ENCODE assay signal across 7 cellular contexts in genomic region chr14:21267431-21267845, GRCh38. TPM values are rescaled to one million over a fixed set of nuclear protein-coding genes. Genes with fewer than 3 reads are reported as not detected.
DNase-seq lines count a peak whose midpoint lies in the region; ATAC-seq and TF ChIP-seq lines count a peak whose summit lies in the region.

No MANE protein-coding gene starts in this region.

- H3K9ac ChIP-seq in smooth muscle cell (ENCODE audit: low read depth), result peak overlapping the region; percentile 99

- no peak for TF ChIP-seq CTCF in HEK293 (tag by site-specific recombination; IDR thresholded peaks at IDR 0.05)
- no peak for TF ChIP-seq CTCF in foreskin keratinocyte (conservative IDR thresholded peaks at IDR 0.05)
- no peak for TF ChIP-seq CTCF in smooth muscle cell (IDR thresholded peaks at IDR 0.05; ENCODE audit: borderline replicate concordance, insufficient read depth, poor library complexity, severe bottlenecking)

- H3K27me3 ChIP-seq in foreskin keratinocyte, result no peaks in the 10 kb centered on the region
- H3K27me3 ChIP-seq in smooth muscle cell (ENCODE audit: low read depth), result no peaks in the 10 kb centered on the region

- ATAC-seq in foreskin keratinocyte (no peak), HG02938 (IDR thresholded peaks at IDR 0.05; ENCODE audit: unreplicated experiment) (no peak), HG03469 (IDR thresholded peaks at IDR 0.05; ENCODE audit: unreplicated experiment) (no peak), GM21723 (IDR thresholded peaks at IDR 0.05; ENCODE audit: unreplicated experiment) (no peak)

- H3K9me3 ChIP-seq in HEK293 (ENCODE audit: control insufficient read depth, insufficient read depth, low read depth, low read length) (no peaks in the 10 kb centered on the region), smooth muscle cell (replicated peaks; ENCODE audit: low read depth) (no peaks in the 10 kb centered on the region)

- no peaks in the 10 kb centered on the region for H3K27me3 Mint-ChIP-seq in T-helper 1 cell treated with Interleukin-12 subunit alpha and Interleukin-12 subunit beta and Interleukin-4 antibody, amounts not matched to agents 30 μg/mL and 1 μg/mL, for 36 hours (ENCODE audit: low read depth)

- DNase-seq in foreskin keratinocyte (no peak), smooth muscle cell (lab: John Stamatoyannopoulos, UW; ENCODE audit: unreplicated experiment) (no peak)

- H3K27ac ChIP-seq in HEK293 (ENCODE audit: extremely low read depth, low read depth, low read length), result no peak overlapping the region
- H3K27ac ChIP-seq in foreskin keratinocyte, result peak overlapping the region; percentile 86
- peak overlapping the region; percentile 89 for H3K27ac ChIP-seq in smooth muscle cell (ENCODE audit: low read depth)

- H3K4me1 ChIP-seq in HEK293 (ENCODE audit: control insufficient read depth, insufficient read depth, low read length) (peaks cover 29% of the 10 kb centered on the region), foreskin keratinocyte (peaks cover 42% of the 10 kb centered on the region), smooth muscle cell (ENCODE audit: low read depth) (peaks cover 60% of the 10 kb centered on the region)

- peak overlapping the region; percentile 100 for H3K4me2 ChIP-seq in smooth muscle cell

- 2% methylated on average over 10 of the region's 10 CpGs for WGBS in smooth muscle cell (ENCODE audit: low lambda C conversion rate)

- peaks cover 68% of the 10 kb centered on the region for H3K79me2 ChIP-seq in smooth muscle cell (ENCODE audit: low read depth)

- peaks cover 67% of the 10 kb centered on the region for H4K20me1 ChIP-seq in smooth muscle cell (ENCODE audit: low read depth)

- CTCF ChIA-PET in HEK293 (lab: Yijun Ruan, JAX), result interaction anchor here (0.6 kb wide), 1 partner anchor 141 kb away, joined by 3 read pairs; no protein-coding TSS in a partner anchor

- peaks cover 45% of the 10 kb centered on the region for H3F3A ChIP-seq in smooth muscle cell (ENCODE audit: low read depth)

- no peaks in the 10 kb centered on the region for H3K9me3 Mint-ChIP-seq in T-helper 1 cell treated with Interleukin-12 subunit alpha and Interleukin-12 subunit beta and Interleukin-4 antibody, amounts not matched to agents 30 μg/mL and 1 μg/mL, for 36 hours

- peak overlapping the region; percentile 100 for H3K4me3 Mint-ChIP-seq in T-helper 1 cell treated with Interleukin-12 subunit alpha and Interleukin-12 subunit beta and Interleukin-4 antibody, amounts not matched to agents 30 μg/mL and 1 μg/mL, for 36 hours

- peaks cover 50% of the 10 kb centered on the region for H3K36me3 Mint-ChIP-seq in T-helper 1 cell treated with Interleukin-12 subunit alpha and Interleukin-12 subunit beta and Interleukin-4 antibody, amounts not matched to agents 30 μg/mL and 1 μg/mL, for 36 hours (ENCODE audit: low read depth)

- H3K27ac Mint-ChIP-seq in T-helper 1 cell treated with Interleukin-12 subunit alpha and Interleukin-12 subunit beta and Interleukin-4 antibody, amounts not matched to agents 30 μg/mL and 1 μg/mL, for 36 hours, result peak overlapping the region; percentile 99

- no peak overlapping the region for H2AFZ ChIP-seq in smooth muscle cell (ENCODE audit: low read depth)

- H3K4me1 Mint-ChIP-seq in T-helper 1 cell treated with Interleukin-12 subunit alpha and Interleukin-12 subunit beta and Interleukin-4 antibody, amounts not matched to agents 30 μg/mL and 1 μg/mL, for 36 hours (ENCODE audit: low read depth), result peaks cover 52% of the 10 kb centered on the region

- H3K4me3 ChIP-seq in HEK293 (ENCODE audit: low read depth, low read length), result peak overlapping the region; percentile 90
- H3K4me3 ChIP-seq in smooth muscle cell, result peak overlapping the region; percentile 97

- H3K36me3 ChIP-seq in HEK293 (ENCODE audit: control insufficient read depth in 2 of 2, insufficient read depth in 1 of 2, low read length in 2 of 2) (peaks cover 35 to 65% of the 10 kb centered on the region in 2 experiments), smooth muscle cell (ENCODE audit: low read depth) (peaks cover 5% of the 10 kb centered on the region)

- POLR2A ChIA-PET in HEK293 (lab: Yijun Ruan, JAX), result interaction anchor here (2.9 kb wide), 1 partner anchor 10 kb away, joined by 13 read pairs; no protein-coding TSS in a partner anchor

TF ChIP-seq in HEK293, 187 proteins besides CTCF, POLR2A, EP300 and RAD21:
- no peak for TF ChIP-seq TRIM28 (IDR thresholded peaks at IDR 0.05; ENCODE audit: borderline replicate concordance, low read length)
- peak; percentile 50; the same call in 1 of the 2 replicates for TF ChIP-seq PRDM6 (tag by site-specific recombination; IDR thresholded peaks at IDR 0.05)

RNA-seq across cellular contexts. Expression of gene HNRNPC, which starts 1.8 kb away (rescaled TPM):
- total RNA-seq in foreskin keratinocyte (736 and 756 TPM in 2 replicates), smooth muscle cell (514 and 606 TPM in 2 replicates)
- polyA plus RNA-seq in foreskin keratinocyte (620 and 720 TPM in 2 replicates), smooth muscle cell (408 TPM in 2 replicates)

RNA-seq across cellular contexts. Expression of gene RPGRIP1, which starts 12.4 kb away (rescaled TPM):
- total RNA-seq in foreskin keratinocyte (not detected in 2 replicates), smooth muscle cell (not detected in 2 replicates)
- polyA plus RNA-seq in foreskin keratinocyte (not detected in 2 replicates), smooth muscle cell (0.21 TPM in 1 of 2 replicates, not detected in the other)
